Comparison of ENCODE assay signal across 28 cellular contexts in genomic region chr3:79364784-79365183, GRCh38.
"Had no signal": no experiment of that assay in that cellular context is flagged by ENCODE, and none has a peak within 500 bp of the region (broad histone marks: within the 10 kb centered on the region; RNA-seq: fewer than 3 reads in every experiment).

No MANE protein-coding gene starts in this region.

- DNase-seq: heart right ventricle; islet precursor cell; kidney glomerular epithelial cell; left cardiac atrium; lower lobe of right lung; mammary epithelial cell; mesenchymal stem cell; naive thymus-derived CD8-positive, alpha-beta T cell; occipital lobe; right lobe of liver; stimulated activated CD4-positive, alpha-beta T cell treated with anti-CD3 and anti-CD28 coated beads, Interleukin-1b, Interleukin-23, amount 100 ng/mL, for 48 hours; stimulated activated CD4-positive, alpha-beta T cell treated with anti-CD3 and anti-CD28 coated beads, Interleukin-2, amount 100 ng/mL, for 48 hours; stimulated activated CD4-positive, alpha-beta T cell treated with anti-CD3 and anti-CD28 coated beads, Interleukin-4, amount 100 ng/mL, for 4 hours; stimulated activated CD8-positive, alpha-beta memory T cell treated with anti-CD3 and anti-CD28 coated beads, Interleukin-4, amount 100 ng/mL, for 48 hours; stimulated activated naive CD4-positive, alpha-beta T cell treated with Interleukin-2 at 50 U/mL for 16 hours; stimulated activated naive CD8-positive, alpha-beta T cell treated with anti-CD3 and anti-CD28 coated beads, Interleukin-15, amount 100 ng/mL, for 72 hours; substantia nigra had no signal

- ATAC-seq: heart right ventricle; left lobe of liver; lower lobe of right lung; naive thymus-derived CD8-positive, alpha-beta T cell; right lobe of liver; stimulated activated memory B cell treated with anti-CD40 and anti-IgM and Interleukin-4, amounts not matched to agents 10 μg/mL and 1 μg/mL and 100 μg/mL, for 72 hours; stimulated activated naive CD8-positive, alpha-beta T cell treated with anti-CD3 and anti-CD28 coated beads, Interleukin-15, amount 100 ng/mL, for 72 hours had no signal

- H3K4me2 ChIP-seq: hepatocyte, smooth muscle cell had no signal

- H3K9me3 ChIP-seq: heart right ventricle, lower lobe of right lung, neutrophil, right atrium auricular region, right lobe of liver, tibial nerve, upper lobe of left lung had no signal

- H2AFZ ChIP-seq: hepatocyte, parathyroid adenoma had no signal

- H3K27me3 Mint-ChIP-seq: naive thymus-derived CD8-positive, alpha-beta T cell; stimulated activated memory B cell treated with anti-CD40 and anti-IgM and Interleukin-4, amounts not matched to agents 10 μg/mL and 1 μg/mL and 100 μg/mL, for 72 hours; stimulated activated naive CD8-positive, alpha-beta T cell treated with anti-CD3 and anti-CD28 coated beads, Interleukin-15, amount 100 ng/mL, for 72 hours had no signal

- H3K36me3 ChIP-seq: heart right ventricle, lower lobe of right lung, neutrophil, right atrium auricular region, right lobe of liver, tibial nerve, upper lobe of left lung had no signal

- H3K9ac ChIP-seq: parathyroid adenoma had no signal

- H3K27ac Mint-ChIP-seq: nephron; stimulated activated memory B cell treated with anti-CD40 and anti-IgM and Interleukin-4, amounts not matched to agents 10 μg/mL and 1 μg/mL and 100 μg/mL, for 72 hours; stimulated activated naive CD8-positive, alpha-beta T cell treated with anti-CD3 and anti-CD28 coated beads, Interleukin-15, amount 100 ng/mL, for 72 hours had no signal

- H3K36me3 Mint-ChIP-seq: naive thymus-derived CD8-positive, alpha-beta T cell; stimulated activated memory B cell treated with anti-CD40 and anti-IgM and Interleukin-4, amounts not matched to agents 10 μg/mL and 1 μg/mL and 100 μg/mL, for 72 hours had no signal

- H3K9me3 Mint-ChIP-seq: nephron; stimulated activated memory B cell treated with anti-CD40 and anti-IgM and Interleukin-4, amounts not matched to agents 10 μg/mL and 1 μg/mL and 100 μg/mL, for 72 hours; stimulated activated naive CD8-positive, alpha-beta T cell treated with anti-CD3 and anti-CD28 coated beads, Interleukin-15, amount 100 ng/mL, for 72 hours had no signal

- H3K27me3 ChIP-seq: neutrophil, right atrium auricular region, right lobe of liver, tibial nerve, upper lobe of left lung had no signal

- H3K4me3 ChIP-seq: heart right ventricle, hepatocyte, lower lobe of right lung, right atrium auricular region, right lobe of liver, smooth muscle cell, tibial nerve, upper lobe of left lung had no signal

- H3K79me2 ChIP-seq: hepatocyte, parathyroid adenoma had no signal

- H3K27ac ChIP-seq: heart right ventricle, hepatocyte, lower lobe of right lung, neutrophil, parathyroid adenoma, right atrium auricular region, right lobe of liver, tibial nerve, upper lobe of left lung had no signal

- H3K4me1 ChIP-seq: heart right ventricle, lower lobe of right lung, parathyroid adenoma, right atrium auricular region, right lobe of liver, tibial nerve, upper lobe of left lung had no signal

- H3K4me3 Mint-ChIP-seq: naive thymus-derived CD8-positive, alpha-beta T cell; nephron; neural crest cell; stimulated activated memory B cell treated with anti-CD40 and anti-IgM and Interleukin-4, amounts not matched to agents 10 μg/mL and 1 μg/mL and 100 μg/mL, for 72 hours; stimulated activated naive CD8-positive, alpha-beta T cell treated with anti-CD3 and anti-CD28 coated beads, Interleukin-15, amount 100 ng/mL, for 72 hours had no signal

- H3K4me1 Mint-ChIP-seq: naive thymus-derived CD8-positive, alpha-beta T cell; neural crest cell; stimulated activated memory B cell treated with anti-CD40 and anti-IgM and Interleukin-4, amounts not matched to agents 10 μg/mL and 1 μg/mL and 100 μg/mL, for 72 hours; stimulated activated naive CD8-positive, alpha-beta T cell treated with anti-CD3 and anti-CD28 coated beads, Interleukin-15, amount 100 ng/mL, for 72 hours had no signal
